29 cellular contexts compared by ENCODE assay signal in the genomic region with DNA sequence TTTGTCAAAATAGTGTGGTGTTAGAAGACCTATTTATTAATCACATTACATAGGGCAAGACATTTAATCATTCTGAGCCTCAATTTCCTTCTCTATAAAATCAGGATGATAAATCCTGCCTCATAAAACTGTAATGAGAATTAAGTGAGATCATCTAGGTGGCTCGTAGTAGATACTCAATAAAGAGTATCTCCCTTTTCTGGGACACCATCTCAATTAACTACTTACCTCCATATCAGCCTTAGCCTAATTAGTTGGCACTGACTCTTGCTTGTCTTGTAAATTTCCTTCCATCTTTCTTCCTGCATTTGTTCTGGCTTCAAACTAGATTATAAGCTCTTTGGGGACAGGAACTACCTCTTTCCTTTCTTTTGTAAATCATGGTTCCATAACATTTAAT.
"Had no signal": no experiment of that assay in that cellular context is flagged by ENCODE, and none has a peak within 500 bp of the region (broad histone marks: within the 10 kb centered on the region; RNA-seq: fewer than 3 reads in every experiment).

No MANE protein-coding gene starts in this region.

- H3K9me3 ChIP-seq: stomach, suprapubic skin, testis, thoracic aorta, thyroid gland, tibial artery, tibial nerve, transverse colon, upper lobe of left lung, upper lobe of right lung, uterus, vagina had no signal

- DNase-seq: stimulated activated CD4-positive, alpha-beta T cell treated with anti-CD3 and anti-CD28 coated beads, Interleukin-2, amount 100 ng/mL, for 48 hours; stimulated activated CD4-positive, alpha-beta T cell treated with anti-CD3 and anti-CD28 coated beads, Interleukin-4, amount 100 ng/mL, for 1 hour; stimulated activated CD4-positive, alpha-beta T cell treated with anti-CD3 and anti-CD28 coated beads, Interleukin-4, amount 100 ng/mL, for 24 hours; stimulated activated CD4-positive, alpha-beta T cell treated with anti-CD3 and anti-CD28 coated beads, Interleukin-4, amount 100 ng/mL, for 4 hours; stimulated activated CD8-positive, alpha-beta memory T cell treated with anti-CD3 and anti-CD28 coated beads, Interleukin-4, amount 100 ng/mL, for 48 hours; stimulated activated naive B cell treated with anti-CD40 and anti-IgM and Interleukin-4, amounts not matched to agents 10 μg/mL and 1 μg/mL and 100 μg/mL, for 72 hours; stimulated activated naive CD4-positive, alpha-beta T cell; stimulated activated naive CD4-positive, alpha-beta T cell treated with Interleukin-2 at 50 U/mL for 16 hours; stimulated activated naive CD8-positive, alpha-beta T cell treated with anti-CD3 and anti-CD28 coated beads, Interleukin-15, amount 100 ng/mL, for 72 hours; stimulated activated naive CD8-positive, alpha-beta T cell treated with anti-CD3 and anti-CD28 coated beads, Interleukin-15, Interleukin-2, amounts not matched to agents 100 U/mL and 50 U/mL, for 24 hours; stomach; substantia nigra; testis; thyroid gland; tibial artery; transverse colon; trophoblast cell; upper lobe of left lung; upper lobe of right lung; uterus had no signal

- H3K27ac Mint-ChIP-seq: stimulated activated effector memory CD8-positive, alpha-beta T cell treated with anti-CD3 and anti-CD28 coated beads, Interleukin-12 subunit alpha, Interleukin-12 subunit beta, amount 100 ng/mL, for 72 hours; stimulated activated memory B cell treated with anti-CD40 and anti-IgM and Interleukin-4, amounts not matched to agents 10 μg/mL and 1 μg/mL and 100 μg/mL, for 72 hours; stimulated activated naive B cell treated with anti-CD40 and anti-IgM and Interleukin-4, amounts not matched to agents 10 μg/mL and 1 μg/mL and 100 μg/mL, for 72 hours; stimulated activated naive CD8-positive, alpha-beta T cell treated with anti-CD3 and anti-CD28 coated beads, Interleukin-15, amount 100 ng/mL, for 72 hours; stimulated activated naive CD8-positive, alpha-beta T cell treated with anti-CD3 and anti-CD28 coated beads, Interleukin-15, Interleukin-2, amounts not matched to agents 100 ng/mL and 50 ng/mL, for 24 hours; type B pancreatic cell had no signal

- H3K36me3 ChIP-seq: stomach, suprapubic skin, thoracic aorta, thyroid gland, tibial artery, tibial nerve, transverse colon, upper lobe of left lung, upper lobe of right lung, uterus, vagina had no signal

- H3K9me3 Mint-ChIP-seq: stimulated activated memory B cell treated with anti-CD40 and anti-IgM and Interleukin-4, amounts not matched to agents 10 μg/mL and 1 μg/mL and 100 μg/mL, for 72 hours; type B pancreatic cell had no signal

- FAIRE-seq: urothelium cell line had no signal

- H3K27me3 ChIP-seq: testis, thyroid gland, tibial artery, tibial nerve, transverse colon, upper lobe of left lung, uterus, vagina had no signal

- H3K4me1 Mint-ChIP-seq: stimulated activated effector memory CD8-positive, alpha-beta T cell treated with anti-CD3 and anti-CD28 coated beads, Interleukin-12 subunit alpha, Interleukin-12 subunit beta, amount 100 ng/mL, for 72 hours; stimulated activated memory B cell treated with anti-CD40 and anti-IgM and Interleukin-4, amounts not matched to agents 10 μg/mL and 1 μg/mL and 100 μg/mL, for 72 hours; stimulated activated naive B cell treated with anti-CD40 and anti-IgM and Interleukin-4, amounts not matched to agents 10 μg/mL and 1 μg/mL and 100 μg/mL, for 72 hours; stimulated activated naive CD8-positive, alpha-beta T cell treated with anti-CD3 and anti-CD28 coated beads, Interleukin-15, amount 100 ng/mL, for 72 hours had no signal

- H3K27ac ChIP-seq: stomach, suprapubic skin, testis, thoracic aorta, thyroid gland, tibial artery, tibial nerve, transverse colon, upper lobe of left lung, upper lobe of right lung, uterus, vagina had no signal

- H3K4me1 ChIP-seq: stomach, suprapubic skin, testis, thyroid gland, tibial nerve, upper lobe of right lung, uterus, vagina had no signal

- H3K4me3 Mint-ChIP-seq: stimulated activated effector memory CD8-positive, alpha-beta T cell treated with anti-CD3 and anti-CD28 coated beads, Interleukin-12 subunit alpha, Interleukin-12 subunit beta, amount 100 ng/mL, for 72 hours; stimulated activated memory B cell treated with anti-CD40 and anti-IgM and Interleukin-4, amounts not matched to agents 10 μg/mL and 1 μg/mL and 100 μg/mL, for 72 hours; stimulated activated naive B cell treated with anti-CD40 and anti-IgM and Interleukin-4, amounts not matched to agents 10 μg/mL and 1 μg/mL and 100 μg/mL, for 72 hours; stimulated activated naive CD8-positive, alpha-beta T cell treated with anti-CD3 and anti-CD28 coated beads, Interleukin-15, amount 100 ng/mL, for 72 hours; stimulated activated naive CD8-positive, alpha-beta T cell treated with anti-CD3 and anti-CD28 coated beads, Interleukin-15, Interleukin-2, amounts not matched to agents 100 ng/mL and 50 ng/mL, for 24 hours; type B pancreatic cell had no signal

- H3K4me3 ChIP-seq: stomach, suprapubic skin, testis, thoracic aorta, thyroid gland, tibial artery, tibial nerve, transverse colon, upper lobe of left lung, upper lobe of right lung, uterus, vagina had no signal

- ATAC-seq: stimulated activated effector memory CD8-positive, alpha-beta T cell treated with anti-CD3 and anti-CD28 coated beads, Interleukin-12 subunit alpha, Interleukin-12 subunit beta, amount 100 ng/mL, for 72 hours; stimulated activated memory B cell treated with anti-CD40 and anti-IgM and Interleukin-4, amounts not matched to agents 10 μg/mL and 1 μg/mL and 100 μg/mL, for 72 hours; stimulated activated naive B cell treated with anti-CD40 and anti-IgM and Interleukin-4, amounts not matched to agents 10 μg/mL and 1 μg/mL and 100 μg/mL, for 72 hours; stimulated activated naive CD8-positive, alpha-beta T cell treated with anti-CD3 and anti-CD28 coated beads, Interleukin-15, amount 100 ng/mL, for 72 hours; stimulated activated naive CD8-positive, alpha-beta T cell treated with anti-CD3 and anti-CD28 coated beads, Interleukin-15, Interleukin-2, amounts not matched to agents 100 U/mL and 50 U/mL, for 24 hours; upper lobe of right lung had no signal

- H3K36me3 Mint-ChIP-seq: stimulated activated effector memory CD8-positive, alpha-beta T cell treated with anti-CD3 and anti-CD28 coated beads, Interleukin-12 subunit alpha, Interleukin-12 subunit beta, amount 100 ng/mL, for 72 hours; stimulated activated memory B cell treated with anti-CD40 and anti-IgM and Interleukin-4, amounts not matched to agents 10 μg/mL and 1 μg/mL and 100 μg/mL, for 72 hours; stimulated activated naive B cell treated with anti-CD40 and anti-IgM and Interleukin-4, amounts not matched to agents 10 μg/mL and 1 μg/mL and 100 μg/mL, for 72 hours; type B pancreatic cell had no signal
